In the genomic region with DNA sequence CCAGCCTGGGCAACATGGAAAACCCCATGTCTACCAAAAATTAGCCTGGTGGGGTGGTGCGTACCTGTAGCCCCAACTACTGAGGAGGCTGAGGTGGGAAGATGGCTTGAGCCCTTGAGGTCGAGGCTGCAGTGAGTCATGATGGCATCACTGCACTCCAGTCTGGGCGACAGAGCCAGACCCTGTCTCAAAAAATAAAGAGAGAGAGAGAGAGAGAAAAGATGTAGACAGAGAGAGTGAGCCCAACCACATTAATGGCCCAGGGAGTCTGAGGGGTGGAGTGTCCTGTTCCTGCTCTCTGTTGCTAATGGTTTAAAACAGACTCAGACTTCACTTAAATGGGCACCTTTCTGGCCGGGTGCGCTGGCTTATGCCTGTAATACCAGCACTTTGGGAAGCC, we compare ENCODE assay signal across 23 cellular contexts.
DNase-seq lines count a peak whose midpoint lies in the region; ATAC-seq and TF ChIP-seq lines count a peak whose summit lies in the region.
"Had no signal": no experiment of that assay in that cellular context is flagged by ENCODE, and none has a peak within 500 bp of the region (broad histone marks: within the 10 kb centered on the region; RNA-seq: fewer than 3 reads in every experiment).

No MANE protein-coding gene starts in this region.

- peaks cover 13% of the 10 kb centered on the region for H3K9me3 Mint-ChIP-seq in glutamatergic neuron (ENCODE audit: unreplicated experiment)
- H3K9me3 Mint-ChIP-seq in neural crest cell = no peaks in the 10 kb centered on the region
- H3K9me3 Mint-ChIP-seq: CD8-positive, alpha-beta memory T cell; IgD-negative memory B cell had no signal

- H3K4me1 Mint-ChIP-seq in glutamatergic neuron (ENCODE audit: low read depth, unreplicated experiment) (peaks cover 30% of the 10 kb centered on the region), neural crest cell (peaks cover 12% of the 10 kb centered on the region)

- no peak overlapping the region for H3K4me3 Mint-ChIP-seq in glutamatergic neuron (ENCODE audit: unreplicated experiment)
- no peak overlapping the region for H3K4me3 Mint-ChIP-seq in neural crest cell
- H3K4me3 Mint-ChIP-seq: IgD-negative memory B cell had no signal

- ATAC-seq in GM18867 (IDR thresholded peaks at IDR 0.05; ENCODE audit: unreplicated experiment) (no peak), HG03442 (IDR thresholded peaks at IDR 0.05; ENCODE audit: unreplicated experiment) (no peak)
- ATAC-seq: HCT116, HepG2 had no signal

- in situ Hi-C loops in G401 (cut with HindIII; ENCODE audit: low sequenced_read_pairs) = no loop called here

- DNase-seq in ELR (ENCODE audit: low read depth) (peak; percentile 8), HT1080 (ENCODE audit: low read depth) (peak; percentile 54), glutamatergic neuron (no peak), neural crest cell (ENCODE audit: low read depth, low spot score) (no peak), G401 (ENCODE audit: low spot score) (no peak)
- DNase-seq: ACHN; BE2C; C1 segment of cervical spinal cord; CD4-positive, CD25-positive, alpha-beta regulatory T cell; CD8-positive, alpha-beta memory T cell; COR-L47; DMS 273 treated with DMSO at 0.1 percent for 48 hours; DMS53; DND-41; GF-D8; GOT3; H7; KBM-7 had no signal

- H3K27ac Mint-ChIP-seq in glutamatergic neuron (ENCODE audit: unreplicated experiment) (peak overlapping the region; percentile 23), neural crest cell (ENCODE audit: unreplicated experiment) (peak overlapping the region; percentile 16)
- H3K27ac Mint-ChIP-seq: CD4-positive, CD25-positive, alpha-beta regulatory T cell; IgD-negative memory B cell had no signal

- H3K36me3 Mint-ChIP-seq in glutamatergic neuron (ENCODE audit: unreplicated experiment) (no peaks in the 10 kb centered on the region), neural crest cell (ENCODE audit: low read depth) (peaks cover 7% of the 10 kb centered on the region)
- H3K36me3 Mint-ChIP-seq: CD4-positive, CD25-positive, alpha-beta regulatory T cell; CD8-positive, alpha-beta memory T cell had no signal

- H3K27me3 Mint-ChIP-seq in glutamatergic neuron (ENCODE audit: unreplicated experiment) (peaks cover 6% of the 10 kb centered on the region), neural crest cell (ENCODE audit: low read depth) (peaks cover 9% of the 10 kb centered on the region)
- H3K27me3 Mint-ChIP-seq: IgD-negative memory B cell had no signal

- no peak for TF ChIP-seq CTCF in glutamatergic neuron (IDR thresholded peaks at IDR 0.05; ENCODE audit: partially characterized antibody, unreplicated experiment)
- TF ChIP-seq CTCF in neural crest cell (conservative IDR thresholded peaks at IDR 0.05) = no peak

Comparison
In these comparisons a context has a peak if more than half of its experiments do, and no peak if none do; other contexts are left out.
1. DNase-seq: peak in ELR (single experiment) and HT1080 (single experiment); none in glutamatergic neuron (single experiment), neural crest cell (single experiment) and G401 (single experiment).